ENCODE assay signal across 9 cellular contexts in the genomic region with DNA sequence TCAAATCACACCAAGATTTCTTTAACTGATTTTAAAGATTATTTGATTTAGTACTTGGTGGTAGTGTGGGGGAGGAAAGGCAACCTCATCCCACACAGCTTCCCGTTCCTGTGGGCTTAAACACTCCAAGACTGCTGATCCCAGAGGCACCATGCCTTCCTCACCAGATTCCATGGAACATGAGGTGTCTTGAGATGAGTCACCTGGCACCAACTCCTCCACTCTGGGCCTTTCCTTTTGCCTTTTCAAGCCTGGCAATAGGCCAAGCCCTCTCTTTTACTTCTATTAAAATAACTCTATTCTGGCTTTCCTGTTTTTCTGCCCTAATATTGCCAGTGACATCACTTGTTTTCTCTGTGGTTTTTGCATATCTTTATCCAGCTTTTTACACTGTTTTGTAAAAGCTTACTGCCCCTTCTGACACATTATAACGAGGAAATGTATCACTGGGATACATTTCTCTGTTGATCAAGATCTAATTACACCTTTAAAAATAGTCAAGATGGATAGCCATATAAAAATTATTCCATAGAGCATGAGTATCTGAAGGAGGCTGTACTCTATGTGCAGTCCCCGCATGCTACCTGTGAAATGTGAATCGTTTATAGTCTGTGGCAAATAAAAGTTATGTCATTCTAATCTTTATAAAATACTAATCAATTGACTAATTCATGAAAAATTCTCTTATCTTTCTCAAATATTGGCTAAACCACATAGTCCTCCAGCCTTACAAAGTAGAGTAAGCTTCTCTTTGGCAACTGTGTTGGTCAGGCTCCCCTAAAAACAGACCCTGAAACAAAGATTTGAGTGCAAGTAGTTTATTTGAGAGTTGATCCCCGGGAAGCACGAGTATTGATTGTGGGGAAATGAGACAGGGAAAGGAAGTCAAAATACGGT.
DNase-seq lines count a peak whose midpoint lies in the region; ATAC-seq and TF ChIP-seq lines count a peak whose summit lies in the region.
"Had no signal": no experiment of that assay in that cellular context is flagged by ENCODE, and none has a peak within 500 bp of the region (broad histone marks: within the 10 kb centered on the region; RNA-seq: fewer than 3 reads in every experiment).

No MANE protein-coding gene starts in this region.

- H3K4me2 ChIP-seq in GM23248 (ENCODE audit: unreplicated experiment) (peak overlapping the region; percentile 71), skeletal muscle satellite cell (ENCODE audit: low read length) (peak overlapping the region; percentile 15)

- no peaks in the 10 kb centered on the region for H3K9me3 ChIP-seq in GM23248 (ENCODE audit: low read depth)
- H3K9me3 ChIP-seq in skeletal muscle satellite cell (replicated peaks; ENCODE audit: low read length): no peaks in the 10 kb centered on the region

- no peaks in the 10 kb centered on the region for H4K20me1 ChIP-seq in GM23248 (ENCODE audit: insufficient read depth)

- ATAC-seq in foreskin keratinocyte: peak; percentile 99
- no peak for ATAC-seq in HG03045 (IDR thresholded peaks at IDR 0.05; ENCODE audit: unreplicated experiment)
- no peak for ATAC-seq in GM21423 (IDR thresholded peaks at IDR 0.05; ENCODE audit: unreplicated experiment)

- in situ Hi-C loops in GM23248 (cut with MboI): no loop called here

- peak overlapping the region; percentile 2; the same call in 1 of the 2 replicates for H3K4me3 ChIP-seq in GM23248
- H3K4me3 ChIP-seq in skeletal muscle satellite cell (ENCODE audit: low read length): no peak overlapping the region

- H3K27me3 ChIP-seq in GM23248 (replicated peaks; ENCODE audit: insufficient read depth) (no peaks in the 10 kb centered on the region), foreskin keratinocyte (no peaks in the 10 kb centered on the region), skeletal muscle satellite cell (ENCODE audit: control insufficient read depth, insufficient read depth, low read length) (no peaks in the 10 kb centered on the region)

- H3K36me3 ChIP-seq in GM23248 (ENCODE audit: low read depth) (no peaks in the 10 kb centered on the region), skeletal muscle satellite cell (ENCODE audit: insufficient read depth, low read length) (no peaks in the 10 kb centered on the region)

- H3K4me1 ChIP-seq in GM23248 (ENCODE audit: insufficient read depth) (peaks cover 17% of the 10 kb centered on the region), foreskin keratinocyte (peaks cover 12% of the 10 kb centered on the region), skeletal muscle satellite cell (ENCODE audit: control insufficient read depth, insufficient read depth, low read length) (peaks cover 20% of the 10 kb centered on the region)

- 35 to 40% methylated on average over 7 of the region's 7 CpGs for WGBS in GM23248 (ENCODE audit: low coverage in 1 of 2, low lambda C conversion rate in 2 of 2, missing lambda C conversion rate in 2 of 2), 2 experiments

- 0 out of 2 replicates have a peak, but pooled peaks cover 16% of the 10 kb centered on the region for H3F3A ChIP-seq in GM23248 (ENCODE audit: insufficient read depth)

- peak; percentile 95 for DNase-seq in GM23248
- peak; percentile 74 for DNase-seq in T1000 (lab: John Stamatoyannopoulos, UW)
- peak; percentile 74 to 88 for DNase-seq in foreskin keratinocyte
- DNase-seq in effector CD4-positive, alpha-beta T cell: no peak
- DNase-seq in T-helper 2 cell: no peak
- DNase-seq: cerebellar nuclear complex had no signal

- no peaks in the 10 kb centered on the region for H3K79me2 ChIP-seq in GM23248 (ENCODE audit: insufficient read depth)

- H3K9ac ChIP-seq in GM23248 (no peak overlapping the region), skeletal muscle satellite cell (ENCODE audit: low read depth, low read length) (no peak overlapping the region)

- no peak for TF ChIP-seq CTCF in foreskin keratinocyte (conservative IDR thresholded peaks at IDR 0.05)

- H3K9me2 ChIP-seq in GM23248 (ENCODE audit: insufficient read depth): no peaks in the 10 kb centered on the region

- H3K27ac ChIP-seq in GM23248 (peak overlapping the region; percentile 12; the same call in 1 of the 2 replicates), foreskin keratinocyte (no peak overlapping the region)

- H2AFZ ChIP-seq in GM23248: peak overlapping the region; percentile 4; the same call in 1 of the 2 replicates

Comparison
In these comparisons a context has a peak if more than half of its experiments do, and no peak if none do; other contexts are left out.
1. DNase-seq: peak in GM23248 (single experiment), T1000 (single experiment) and foreskin keratinocyte (2 of 2); none in effector CD4-positive, alpha-beta T cell (single experiment) and T-helper 2 cell (0 of 5).